In the genomic region with DNA sequence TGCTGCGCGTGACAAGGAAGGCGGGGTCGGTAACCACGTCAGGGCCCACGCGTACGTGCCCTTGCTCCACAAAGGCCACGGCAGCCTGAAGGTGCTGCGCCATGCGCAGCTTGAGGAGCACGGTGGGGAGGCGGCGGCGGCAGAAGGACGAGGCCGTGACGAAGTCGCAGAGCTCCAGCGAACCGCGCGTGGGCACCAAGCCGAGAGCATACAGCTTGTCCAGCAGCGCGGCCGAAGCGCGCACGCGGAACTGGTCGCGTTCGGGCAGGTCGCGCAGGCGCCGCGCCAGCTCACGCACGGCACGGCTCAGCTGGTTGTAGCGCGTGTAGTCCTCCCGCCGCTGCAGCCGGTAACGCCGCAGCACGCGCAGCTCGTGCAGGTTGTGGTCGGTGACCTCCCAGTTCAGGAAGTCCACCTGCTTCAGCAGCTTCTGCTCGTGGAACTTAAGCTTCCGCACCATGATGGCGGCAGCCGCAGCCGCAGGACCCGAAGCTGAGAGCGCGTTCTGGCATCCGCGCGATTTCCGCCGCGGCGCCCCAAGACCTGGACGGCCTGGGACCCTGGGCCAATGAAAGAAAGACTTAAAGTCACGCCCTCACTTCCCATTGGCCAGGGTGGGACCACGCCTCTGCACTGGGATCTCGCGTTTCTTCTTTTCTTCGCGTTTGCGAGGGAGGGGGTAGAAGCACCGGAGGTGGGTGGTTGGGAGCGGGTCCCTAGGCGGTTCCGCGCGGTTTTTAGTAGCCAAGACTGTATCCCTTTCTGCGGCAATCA, we compare ENCODE assay signal across 8 cellular contexts. TPM values are rescaled to one million over a fixed set of nuclear protein-coding genes. Genes with fewer than 3 reads are reported as not detected.
DNase-seq lines count a peak whose midpoint lies in the region; ATAC-seq and TF ChIP-seq lines count a peak whose summit lies in the region.

A gene with protein sequence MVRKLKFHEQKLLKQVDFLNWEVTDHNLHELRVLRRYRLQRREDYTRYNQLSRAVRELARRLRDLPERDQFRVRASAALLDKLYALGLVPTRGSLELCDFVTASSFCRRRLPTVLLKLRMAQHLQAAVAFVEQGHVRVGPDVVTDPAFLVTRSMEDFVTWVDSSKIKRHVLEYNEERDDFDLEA (minus strand): TSS at position 516 of the 774 bp plus-strand sequence. CDS start 56 bp downstream, at position 460.

- H3K4me3 ChIP-seq in MG63, result peak within 1 kb of the TSS; percentile 86
- H3K4me3 ChIP-seq in fibroblast of the aortic adventitia (ENCODE audit: low read depth, low read length), result peak within 1 kb of the TSS; percentile 99

- H3K18ac ChIP-seq in H9 (ENCODE audit: insufficient read length, low read depth, low read length), result peak within 1 kb of the TSS; percentile 97

- peak within 1 kb of the TSS; percentile 82 for H3K27ac ChIP-seq in H9 (ENCODE audit: insufficient read length, low read depth, low read length)

- peak; percentile 98 for DNase-seq in ELR (ENCODE audit: low read depth)
- DNase-seq in H9, result peak; percentile 97
- peak; percentile 97 for DNase-seq in MG63
- DNase-seq in SHP77 treated with DMSO at 0.1 percent for 48 hours (lab: John Stamatoyannopoulos, UW), result peak; percentile 94
- peak; percentile 98 for DNase-seq in activated effector memory CD4-positive, alpha-beta T cell treated with anti-CD3 and anti-CD28 coated beads, Interleukin-2, amount 50 U/mL, for 16 hours
- DNase-seq in fibroblast of the aortic adventitia (ENCODE audit: low read depth), result peak; percentile 96
- peak; percentile 89 for DNase-seq in nephron progenitor cell
- DNase-seq in stimulated activated naive CD8-positive, alpha-beta T cell treated with anti-CD3 and anti-CD28 coated beads, Interleukin-15, amount 100 ng/mL, for 72 hours, result peak; percentile 91 to 96

- H4K5ac ChIP-seq in H9 (ENCODE audit: insufficient read length, low read depth, low read length), result peak within 1 kb of the TSS; percentile 92

- H2AK5ac ChIP-seq in H9 (ENCODE audit: insufficient read length, low read length), result no peak within 1 kb of the TSS

- no peaks in the 10 kb centered on the region for H3K4me1 ChIP-seq in H9 (ENCODE audit: insufficient read depth, low read length)

- peak within 1 kb of the TSS; percentile 98 for H3K9ac ChIP-seq in H9 (ENCODE audit: extremely low read depth, insufficient read length, low read length)

- peaks cover 2% of the 10 kb centered on the region; the same call in 1 of the 2 replicates for H3K27me3 Mint-ChIP-seq in H9 (ENCODE audit: low read depth)
- peaks cover 5% of the 10 kb centered on the region for H3K27me3 Mint-ChIP-seq in nephron progenitor cell (ENCODE audit: low read depth, poor library complexity)
- no peaks in the 10 kb centered on the region for H3K27me3 Mint-ChIP-seq in stimulated activated naive CD8-positive, alpha-beta T cell treated with anti-CD3 and anti-CD28 coated beads, Interleukin-15, amount 100 ng/mL, for 72 hours

- H3K4me3 Mint-ChIP-seq in H9 (peak within 1 kb of the TSS; percentile 92 to 93), nephron progenitor cell (peak within 1 kb of the TSS; percentile 89)
- peak within 1 kb of the TSS; percentile 95 to 96 for H3K4me3 Mint-ChIP-seq in stimulated activated naive CD8-positive, alpha-beta T cell treated with anti-CD3 and anti-CD28 coated beads, Interleukin-15, amount 100 ng/mL, for 72 hours

- no peak within 1 kb of the TSS for H2BK12ac ChIP-seq in H9 (ENCODE audit: insufficient read length, low read depth, low read length)

- peaks cover 9% of the 10 kb centered on the region for H3K79me1 ChIP-seq in H9 (ENCODE audit: insufficient read depth, low read depth, low read length, poor library complexity, severe bottlenecking)

- H3K4me1 Mint-ChIP-seq in H9, result peaks cover 24 to 32% of the 10 kb centered on the region in 2 experiments
- peaks cover 44% of the 10 kb centered on the region for H3K4me1 Mint-ChIP-seq in nephron progenitor cell
- peaks cover 40% of the 10 kb centered on the region for H3K4me1 Mint-ChIP-seq in stimulated activated naive CD8-positive, alpha-beta T cell treated with anti-CD3 and anti-CD28 coated beads, Interleukin-15, amount 100 ng/mL, for 72 hours

- peak within 1 kb of the TSS; percentile 98 for H3K4me2 ChIP-seq in H9 (ENCODE audit: insufficient read depth, insufficient read length, low read length)

- H4K91ac ChIP-seq in H9 (ENCODE audit: insufficient read length, low read depth, low read length), result peak within 1 kb of the TSS; percentile 89

- no peaks in the 10 kb centered on the region for H4K20me1 ChIP-seq in H9 (ENCODE audit: control insufficient read depth, insufficient read depth, insufficient read length)

- peak within 1 kb of the TSS; percentile 82 for H3K4ac ChIP-seq in H9 (ENCODE audit: low read depth, low read length)

- TF ChIP-seq CTCF in H9 (conservative IDR thresholded peaks at IDR 0.05), result no peak
- no peak for TF ChIP-seq CTCF in fibroblast of the aortic adventitia (IDR thresholded peaks at IDR 0.05; ENCODE audit: insufficient read depth, low read length)
- no peak for TF ChIP-seq CTCF in nephron progenitor cell (IDR thresholded peaks at IDR 0.05)

- H3K9me3 ChIP-seq in H9 (ENCODE audit: control insufficient read depth, low read depth, low read length), result no peaks in the 10 kb centered on the region
- no peaks in the 10 kb centered on the region for H3K9me3 ChIP-seq in MG63

- peaks cover 0 to 10% (median 3%) of the 10 kb centered on the region in 3 experiments; a peak in 3 of 7 replicates for H3K36me3 Mint-ChIP-seq in H9 (ENCODE audit: insufficient read depth in 1 of 3, low read depth in 3 of 3)
- no peaks in the 10 kb centered on the region for H3K36me3 Mint-ChIP-seq in nephron progenitor cell (ENCODE audit: low read depth)

- H3K56ac ChIP-seq in H9 (ENCODE audit: insufficient read length, low read depth, low read length), result no peak within 1 kb of the TSS

- no peak within 1 kb of the TSS for H2AFZ ChIP-seq in H9 (ENCODE audit: low read length)

- H3K9me3 Mint-ChIP-seq in H9 (no peaks in the 10 kb centered on the region), nephron progenitor cell (no peaks in the 10 kb centered on the region)
- no peaks in the 10 kb centered on the region for H3K9me3 Mint-ChIP-seq in stimulated activated naive CD8-positive, alpha-beta T cell treated with anti-CD3 and anti-CD28 coated beads, Interleukin-15, amount 100 ng/mL, for 72 hours

- WGBS in H9 (ENCODE audit: extremely low coverage, insufficient read length, low lambda C conversion rate), result no CpG with 5 or more reads among the region's 83 CpGs

- H3K23me2 ChIP-seq in H9 (ENCODE audit: insufficient read length, low read depth, low read length, poor library complexity, severe bottlenecking), result peaks cover 15% of the 10 kb centered on the region

- peak within 1 kb of the TSS; percentile 56 for H3K23ac ChIP-seq in H9 (ENCODE audit: insufficient read length, low read depth, low read length)

- H2BK20ac ChIP-seq in H9 (ENCODE audit: low read depth, low read length, poor library complexity, severe bottlenecking), result no peak within 1 kb of the TSS

- peaks cover 20% of the 10 kb centered on the region; the same call in 1 of the 2 replicates for H3K79me2 ChIP-seq in H9 (ENCODE audit: insufficient read depth, low read length)

- no peak within 1 kb of the TSS for H2BK120ac ChIP-seq in H9 (ENCODE audit: low read depth, low read length, poor library complexity, severe bottlenecking)

- peaks cover 28% of the 10 kb centered on the region for H3K36me3 ChIP-seq in MG63

- H3K27ac Mint-ChIP-seq in H9 (peak within 1 kb of the TSS; percentile 83 to 94 (median 91)), nephron progenitor cell (peak within 1 kb of the TSS; percentile 74)
- peak within 1 kb of the TSS; percentile 95 to 97 for H3K27ac Mint-ChIP-seq in stimulated activated naive CD8-positive, alpha-beta T cell treated with anti-CD3 and anti-CD28 coated beads, Interleukin-15, amount 100 ng/mL, for 72 hours

- no peak within 1 kb of the TSS for H3T11ph ChIP-seq in H9 (ENCODE audit: low read length)

- H3K27me3 ChIP-seq in H9 (ENCODE audit: insufficient read depth, low read length) (no peaks in the 10 kb centered on the region), MG63 (no peaks in the 10 kb centered on the region)

- H3K14ac ChIP-seq in H9 (ENCODE audit: insufficient read depth, low read length), result peak within 1 kb of the TSS; percentile 96

- peak within 1 kb of the TSS; percentile 79 for H2BK5ac ChIP-seq in H9 (ENCODE audit: insufficient read length, low read length)

- H4K8ac ChIP-seq in H9 (replicated peaks; ENCODE audit: insufficient read length, low read depth, low read length), result no peak within 1 kb of the TSS

- H2BK15ac ChIP-seq in H9 (ENCODE audit: low read depth, low read length), result no peak within 1 kb of the TSS

- ATAC-seq in stimulated activated naive CD8-positive, alpha-beta T cell treated with anti-CD3 and anti-CD28 coated beads, Interleukin-15, amount 100 ng/mL, for 72 hours, result peak; percentile 94

RNA-seq across cellular contexts. Expression of the gene that starts here (rescaled TPM):
- total RNA-seq in H9 (2021) (97.9 and 106 TPM in 2 replicates), fibroblast of the aortic adventitia (ENCODE audit: low replicate concordance) (81.7 and 82.1 TPM in 2 replicates)
- 122 and 150 TPM in 2 replicates for total RNA-seq in MG63 (2014; rRNA removed; shearing (Covaris generic); ENCODE audit: low replicate concordance)

Comparison
In these comparisons a context has a peak if more than half of its experiments do, and no peak if none do; other contexts are left out.
1. Peak in every context shown above with its lines: DNase-seq, ATAC-seq, H3K4me3 ChIP-seq and H3K27ac ChIP-seq.